ENCODE assay signal across 2 cellular contexts in the genomic region with DNA sequence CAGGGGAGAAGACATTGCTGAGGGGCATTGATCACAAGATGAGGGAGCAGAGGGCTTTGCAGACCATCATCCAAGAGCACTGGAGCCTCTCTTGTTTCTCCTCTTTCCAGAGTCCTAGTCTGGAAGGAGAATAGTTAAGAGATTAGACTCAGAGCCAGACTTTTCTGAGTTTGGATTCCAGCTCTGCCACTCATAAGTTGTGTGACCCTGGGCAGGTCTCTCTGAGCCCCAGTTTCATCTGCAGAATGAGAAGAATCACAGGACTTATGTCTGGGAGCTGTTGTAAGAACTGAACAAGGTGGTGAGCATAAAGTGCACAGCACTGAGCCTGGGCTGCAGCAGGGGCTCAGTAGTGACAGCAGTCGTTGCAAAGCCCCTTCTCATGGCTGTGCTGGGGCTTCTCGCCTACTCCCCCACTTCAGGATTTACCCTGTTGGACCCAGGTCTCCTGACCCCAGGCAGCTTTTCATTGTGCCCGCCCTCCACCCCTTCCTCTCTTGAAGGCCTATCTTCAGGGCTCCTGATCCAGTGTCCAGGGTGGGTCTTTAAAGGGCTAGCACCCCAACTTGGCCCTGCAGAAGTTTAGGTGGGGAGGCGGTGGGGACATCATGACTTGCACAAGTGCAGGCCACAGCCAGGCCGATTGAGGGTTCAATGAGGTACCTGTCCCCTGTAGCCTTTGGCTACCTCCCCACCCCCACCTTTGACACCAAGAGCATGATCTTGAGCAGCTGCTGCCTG.
TF ChIP-seq lines count a peak whose summit lies in the region.

No MANE protein-coding gene starts in this region.

TF ChIP-seq in A549, 52 proteins besides CTCF, POLR2A, EP300 and RAD21 (continued from another document):
- TF ChIP-seq ZC3H11A (IDR thresholded peaks at IDR 0.05) = no peak
- TF ChIP-seq FOXS1 (CRISPR knock-in tag; IDR thresholded peaks at IDR 0.05) = no peak
- no peak for TF ChIP-seq HMGXB4 (CRISPR knock-in tag; IDR thresholded peaks at IDR 0.05; ENCODE audit: borderline replicate concordance)
- TF ChIP-seq MAZ (IDR thresholded peaks at IDR 0.05; ENCODE audit: borderline replicate concordance, low read depth, low read length) = no peak
- TF ChIP-seq, protein P1, sequence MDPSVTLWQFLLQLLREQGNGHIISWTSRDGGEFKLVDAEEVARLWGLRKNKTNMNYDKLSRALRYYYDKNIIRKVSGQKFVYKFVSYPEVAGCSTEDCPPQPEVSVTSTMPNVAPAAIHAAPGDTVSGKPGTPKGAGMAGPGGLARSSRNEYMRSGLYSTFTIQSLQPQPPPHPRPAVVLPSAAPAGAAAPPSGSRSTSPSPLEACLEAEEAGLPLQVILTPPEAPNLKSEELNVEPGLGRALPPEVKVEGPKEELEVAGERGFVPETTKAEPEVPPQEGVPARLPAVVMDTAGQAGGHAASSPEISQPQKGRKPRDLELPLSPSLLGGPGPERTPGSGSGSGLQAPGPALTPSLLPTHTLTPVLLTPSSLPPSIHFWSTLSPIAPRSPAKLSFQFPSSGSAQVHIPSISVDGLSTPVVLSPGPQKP (IDR thresholded peaks at IDR 0.05; ENCODE audit: low read depth, low read length) = no peak
- no peak for TF ChIP-seq HEYL (CRISPR knock-in tag; IDR thresholded peaks at IDR 0.05)
- no peak for TF ChIP-seq RNF2 (IDR thresholded peaks at IDR 0.05; ENCODE audit: borderline replicate concordance, low read depth)
- no peak for TF ChIP-seq HOXB5 (CRISPR knock-in tag; IDR thresholded peaks at IDR 0.05)
- TF ChIP-seq BHLHE40 (IDR thresholded peaks at IDR 0.05; ENCODE audit: low read depth, low read length) = no peak
- TF ChIP-seq KDM1A (IDR thresholded peaks at IDR 0.05; ENCODE audit: low read depth) = no peak

TF ChIP-seq in SK-N-SH, 30 proteins besides CTCF, POLR2A, EP300 and RAD21:
- no peak for TF ChIP-seq ZBTB33 (IDR thresholded peaks at IDR 0.05; ENCODE audit: borderline replicate concordance, low read depth)
TF ChIP-seq in SK-N-SH: peak in this region for 0.
